In the genomic region with DNA sequence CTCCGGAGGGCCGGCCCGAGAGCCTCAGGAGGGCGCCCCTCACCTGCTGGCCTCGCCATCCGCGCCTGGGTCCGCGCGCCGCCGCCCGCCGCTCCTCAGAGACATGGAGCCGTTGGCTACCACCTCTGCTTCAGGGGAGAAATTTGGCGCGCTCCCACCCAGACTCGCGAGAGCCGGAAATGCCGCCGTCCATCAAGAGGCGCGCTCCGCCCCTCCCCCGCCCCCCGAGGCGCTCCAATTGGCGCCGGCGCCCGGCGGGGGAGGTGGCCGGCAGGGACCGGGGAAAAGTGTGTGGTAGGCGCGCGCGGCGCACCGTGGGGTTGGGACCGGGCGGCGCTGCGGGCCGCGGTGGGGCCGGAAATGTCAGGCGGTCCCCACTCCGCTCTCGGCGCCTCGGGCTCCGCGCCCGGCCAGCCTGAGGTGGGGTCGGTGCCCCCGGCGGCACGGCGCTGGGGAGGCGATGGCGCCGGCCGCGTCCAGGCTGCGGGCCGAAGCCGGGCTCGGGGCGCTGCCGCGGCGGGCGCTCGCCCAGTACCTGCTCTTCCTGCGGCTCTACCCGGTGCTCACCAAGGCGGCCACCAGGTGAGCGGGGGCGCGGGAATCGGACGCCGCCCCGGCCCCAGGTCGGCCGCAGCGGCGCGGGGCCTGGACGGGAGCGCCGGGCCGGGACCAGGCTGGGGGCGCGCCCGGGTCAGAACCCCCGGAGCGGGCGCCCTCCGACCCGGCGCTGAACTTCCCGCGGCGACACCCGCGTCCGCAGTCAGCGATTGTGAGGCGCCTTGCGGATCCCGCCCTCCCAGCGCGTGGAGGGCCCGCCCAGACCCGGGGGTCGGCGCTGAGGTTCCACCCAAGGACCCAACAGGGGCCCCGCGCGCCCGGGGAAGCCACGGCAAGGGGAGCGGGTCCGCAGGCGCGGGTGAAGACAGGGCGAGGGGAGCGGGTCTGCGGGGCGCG, we compare ENCODE assay signal across 8 cellular contexts. TPM values are rescaled to one million over a fixed set of nuclear protein-coding genes. Genes with fewer than 3 reads are reported as not detected.
DNase-seq lines count a peak whose midpoint lies in the region; ATAC-seq lines count a peak whose summit lies in the region.

A gene with protein sequence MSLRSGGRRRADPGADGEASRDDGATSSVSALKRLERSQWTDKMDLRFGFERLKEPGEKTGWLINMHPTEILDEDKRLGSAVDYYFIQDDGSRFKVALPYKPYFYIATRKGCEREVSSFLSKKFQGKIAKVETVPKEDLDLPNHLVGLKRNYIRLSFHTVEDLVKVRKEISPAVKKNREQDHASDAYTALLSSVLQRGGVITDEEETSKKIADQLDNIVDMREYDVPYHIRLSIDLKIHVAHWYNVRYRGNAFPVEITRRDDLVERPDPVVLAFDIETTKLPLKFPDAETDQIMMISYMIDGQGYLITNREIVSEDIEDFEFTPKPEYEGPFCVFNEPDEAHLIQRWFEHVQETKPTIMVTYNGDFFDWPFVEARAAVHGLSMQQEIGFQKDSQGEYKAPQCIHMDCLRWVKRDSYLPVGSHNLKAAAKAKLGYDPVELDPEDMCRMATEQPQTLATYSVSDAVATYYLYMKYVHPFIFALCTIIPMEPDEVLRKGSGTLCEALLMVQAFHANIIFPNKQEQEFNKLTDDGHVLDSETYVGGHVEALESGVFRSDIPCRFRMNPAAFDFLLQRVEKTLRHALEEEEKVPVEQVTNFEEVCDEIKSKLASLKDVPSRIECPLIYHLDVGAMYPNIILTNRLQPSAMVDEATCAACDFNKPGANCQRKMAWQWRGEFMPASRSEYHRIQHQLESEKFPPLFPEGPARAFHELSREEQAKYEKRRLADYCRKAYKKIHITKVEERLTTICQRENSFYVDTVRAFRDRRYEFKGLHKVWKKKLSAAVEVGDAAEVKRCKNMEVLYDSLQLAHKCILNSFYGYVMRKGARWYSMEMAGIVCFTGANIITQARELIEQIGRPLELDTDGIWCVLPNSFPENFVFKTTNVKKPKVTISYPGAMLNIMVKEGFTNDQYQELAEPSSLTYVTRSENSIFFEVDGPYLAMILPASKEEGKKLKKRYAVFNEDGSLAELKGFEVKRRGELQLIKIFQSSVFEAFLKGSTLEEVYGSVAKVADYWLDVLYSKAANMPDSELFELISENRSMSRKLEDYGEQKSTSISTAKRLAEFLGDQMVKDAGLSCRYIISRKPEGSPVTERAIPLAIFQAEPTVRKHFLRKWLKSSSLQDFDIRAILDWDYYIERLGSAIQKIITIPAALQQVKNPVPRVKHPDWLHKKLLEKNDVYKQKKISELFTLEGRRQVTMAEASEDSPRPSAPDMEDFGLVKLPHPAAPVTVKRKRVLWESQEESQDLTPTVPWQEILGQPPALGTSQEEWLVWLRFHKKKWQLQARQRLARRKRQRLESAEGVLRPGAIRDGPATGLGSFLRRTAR (N-terminal part only) (minus strand): TSS at position 132 of the 954 bp plus-strand sequence. CDS start 27 bp downstream, at position 105.
A gene (plus strand): TSS at position 377 of the 954 bp plus-strand sequence. CDS start 84 bp downstream, at position 461.

- peak; percentile 89 for ATAC-seq in GM21390 (IDR thresholded peaks at IDR 0.05; ENCODE audit: unreplicated experiment)
- ATAC-seq in effector memory CD8-positive, alpha-beta T cell (replicated peaks) = peak; percentile 91

- H4K8ac ChIP-seq in mesenchymal stem cell (ENCODE audit: low read length) = peak within 1 kb of the TSS; percentile 89

- H3K23ac ChIP-seq in mesenchymal stem cell (ENCODE audit: low read length in 2 of 2) = peak within 1 kb of the TSS in 1 of 2 experiments; percentile 72

- in situ Hi-C loops in Caki2 (cut with HindIII; ENCODE audit: low pct_unique_long_range_greater_than_20kb, low sequenced_read_pairs) = no loop called here

- POLR2A ChIA-PET in activated CD8-positive, alpha-beta memory T cell treated with anti-CD3 and anti-CD28 coated beads for 36 hours (lab: Charles Lee) = interaction anchor here (0.6 kb wide), 1 partner anchor 72 kb away, joined by 4 read pairs; no protein-coding TSS in a partner anchor

- H2AK5ac ChIP-seq in mesenchymal stem cell (ENCODE audit: low read length, severe bottlenecking) = no peak within 1 kb of the TSS

- peak within 1 kb of the TSS; percentile 49 for H2BK120ac ChIP-seq in mesenchymal stem cell (ENCODE audit: low read depth, low read length)

- no peak within 1 kb of the TSS for H2BK12ac ChIP-seq in mesenchymal stem cell (ENCODE audit: low read length in 2 of 2)

- H3K14ac ChIP-seq in mesenchymal stem cell (ENCODE audit: low read length in 2 of 2) = peak within 1 kb of the TSS in 1 of 2 experiments; percentile 88

- no peak within 1 kb of the TSS for H3K27ac ChIP-seq in mesenchymal stem cell (ENCODE audit: low read length, poor library complexity, severe bottlenecking)

- H2BK5ac ChIP-seq in mesenchymal stem cell (ENCODE audit: low read depth, low read length, poor library complexity, severe bottlenecking) = no peak within 1 kb of the TSS

- peak within 1 kb of the TSS in 1 of 2 experiments; percentile 73 for H3K4ac ChIP-seq in mesenchymal stem cell (ENCODE audit: low read depth in 1 of 2, low read length in 2 of 2)

- peak within 1 kb of the TSS; percentile 75 for H4K91ac ChIP-seq in mesenchymal stem cell (ENCODE audit: low read length)

- peak within 1 kb of the TSS; percentile 79 to 85 for H3K4me3 Mint-ChIP-seq in effector memory CD8-positive, alpha-beta T cell

- no peaks in the 10 kb centered on the region for H3K27me3 Mint-ChIP-seq in effector memory CD8-positive, alpha-beta T cell

- CTCF ChIA-PET in activated CD8-positive, alpha-beta memory T cell treated with anti-CD3 and anti-CD28 coated beads for 36 hours (lab: Charles Lee) = no interaction called here

- peak within 1 kb of the TSS; percentile 84 for H3K4me2 ChIP-seq in mesenchymal stem cell (ENCODE audit: low read length, poor library complexity, severe bottlenecking)

- peaks cover 13% of the 10 kb centered on the region for H3K79me1 ChIP-seq in mesenchymal stem cell (replicated peaks; ENCODE audit: low read length, poor library complexity, severe bottlenecking)

- peaks cover 0 to 5% of the 10 kb centered on the region in 2 experiments for H3K36me3 ChIP-seq in mesenchymal stem cell (ENCODE audit: control insufficient read depth in 1 of 2, insufficient read depth in 2 of 2, low read depth in 1 of 2, low read length in 2 of 2)

- peaks cover 10 to 16% of the 10 kb centered on the region in 2 donors for H3K4me1 Mint-ChIP-seq in effector memory CD8-positive, alpha-beta T cell (ENCODE audit: low read depth in 2 of 2)

- H3K27me3 ChIP-seq in mesenchymal stem cell (ENCODE audit: control insufficient read depth in 1 of 2, insufficient read depth in 1 of 2, low read length in 2 of 2) = no peaks in the 10 kb centered on the region

- H2BK15ac ChIP-seq in mesenchymal stem cell (ENCODE audit: low read depth, poor library complexity, severe bottlenecking) = no peak within 1 kb of the TSS

- H3K9ac ChIP-seq in mesenchymal stem cell (ENCODE audit: low read length) = peak within 1 kb of the TSS; percentile 70

- H3K9me3 ChIP-seq in mesenchymal stem cell (ENCODE audit: control insufficient read depth, low read length) = no peaks in the 10 kb centered on the region

- peak within 1 kb of the TSS; percentile 41 to 76 for H3K27ac Mint-ChIP-seq in effector memory CD8-positive, alpha-beta T cell

- 1% methylated on average over 98 of the region's 134 CpGs for WGBS in mesenchymal stem cell

- peaks cover 8% of the 10 kb centered on the region for H3K4me1 ChIP-seq in mesenchymal stem cell (ENCODE audit: control insufficient read depth, insufficient read depth, low read depth, low read length)

- DNase-seq in Caki2 (ENCODE audit: low read depth) = peak; percentile 98
- peak in 74 of 76 experiments; percentile 44 to 97 (median 91) for DNase-seq in HUDEP-2 (lab: John Stamatoyannopoulos, UW; ENCODE audit: unreplicated experiment in 76 of 76)
- peak; percentile 88 for DNase-seq in NOMO-1 treated with DMSO at 0.1 percent for 48 hours (lab: John Stamatoyannopoulos, UW; ENCODE audit: unreplicated experiment)
- DNase-seq in effector memory CD8-positive, alpha-beta T cell = peak; percentile 90
- DNase-seq in mesenchymal stem cell = peak; percentile 93
- DNase-seq in stimulated activated CD8-positive, alpha-beta memory T cell treated with anti-CD3 and anti-CD28 coated beads, Interleukin-12 subunit alpha, Interleukin-12 subunit beta, amount 100 ng/mL, for 24 hours (ENCODE audit: extremely low read depth) = peak; percentile 91

- peak within 1 kb of the TSS; percentile 74 to 89 for H3K4me3 ChIP-seq in mesenchymal stem cell (ENCODE audit: insufficient read depth in 1 of 2, low read depth in 1 of 2, low read length in 2 of 2)

- H2AFZ ChIP-seq in mesenchymal stem cell (ENCODE audit: low read depth, low read length) = peak within 1 kb of the TSS; percentile 95

- peak within 1 kb of the TSS; percentile 78 to 83 for H3K18ac ChIP-seq in mesenchymal stem cell (ENCODE audit: low read depth in 1 of 2, low read length in 2 of 2)

- peaks cover 16% of the 10 kb centered on the region for H3K36me3 Mint-ChIP-seq in effector memory CD8-positive, alpha-beta T cell (ENCODE audit: insufficient read depth)

- H3K9me3 Mint-ChIP-seq in effector memory CD8-positive, alpha-beta T cell = no peaks in the 10 kb centered on the region

RNA-seq across cellular contexts. Expression of the first gene that starts in this region (rescaled TPM):
- 10.3 and 35.4 TPM in 2 replicates for total RNA-seq in Caki2 (2014; rRNA removed; shearing (Covaris generic); ENCODE audit: low replicate concordance)
- 100 to 1,000 TPM; 125 to 129 TPM for total RNA-seq in activated CD8-positive, alpha-beta memory T cell treated with anti-CD3 and anti-CD28 coated beads for 36 hours
- polyA plus RNA-seq in mesenchymal stem cell (2013, experiment 1 of 2) = 4.5 TPM
- 3.9 TPM for polyA plus RNA-seq in mesenchymal stem cell (2013, experiment 2 of 2)

RNA-seq across cellular contexts. Expression of the second gene that starts in this region (rescaled TPM):
- 128 and 160 TPM in 2 replicates for total RNA-seq in Caki2 (2014; rRNA removed; shearing (Covaris generic); ENCODE audit: low replicate concordance)
- total RNA-seq in activated CD8-positive, alpha-beta memory T cell treated with anti-CD3 and anti-CD28 coated beads for 36 hours = 10 to 100 TPM; 21.0 to 21.9 TPM
- polyA plus RNA-seq in mesenchymal stem cell (2013, experiment 1 of 2) = 15.3 TPM
- polyA plus RNA-seq in mesenchymal stem cell (2013, experiment 2 of 2) = 15.8 TPM
